Comparison of ENCODE assay signal across 1 cellular context in the genomic region with DNA sequence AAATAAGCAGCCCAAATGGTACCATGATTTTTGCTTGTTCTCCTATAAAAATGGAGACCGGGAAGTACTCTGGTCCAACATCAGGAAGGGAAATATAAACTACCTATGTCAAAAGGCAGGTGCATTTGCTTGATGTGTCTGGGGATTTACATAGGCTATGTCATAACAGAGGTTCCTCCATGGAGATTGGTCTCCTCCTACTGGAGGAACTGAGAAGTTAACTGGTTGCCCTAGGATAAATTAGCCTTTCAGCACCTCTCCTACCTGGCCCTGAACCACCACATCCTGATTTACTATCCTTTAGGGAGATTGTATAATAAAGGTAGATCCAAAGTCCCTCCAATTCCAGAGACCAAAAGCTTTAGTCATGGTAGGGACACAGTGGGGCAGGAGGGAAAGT.
TF ChIP-seq lines count a peak whose summit lies in the region.

No MANE protein-coding gene starts in this region.

TF ChIP-seq in H1, 55 proteins besides CTCF, POLR2A, EP300 and RAD21 (continued from another document):
- 0 out of 2 replicates have a peak, but pooled peaks have one; percentile 33 for TF ChIP-seq CEBPB (IDR thresholded peaks at IDR 0.05; ENCODE audit: low read depth, low read length)
